In the genomic region with DNA sequence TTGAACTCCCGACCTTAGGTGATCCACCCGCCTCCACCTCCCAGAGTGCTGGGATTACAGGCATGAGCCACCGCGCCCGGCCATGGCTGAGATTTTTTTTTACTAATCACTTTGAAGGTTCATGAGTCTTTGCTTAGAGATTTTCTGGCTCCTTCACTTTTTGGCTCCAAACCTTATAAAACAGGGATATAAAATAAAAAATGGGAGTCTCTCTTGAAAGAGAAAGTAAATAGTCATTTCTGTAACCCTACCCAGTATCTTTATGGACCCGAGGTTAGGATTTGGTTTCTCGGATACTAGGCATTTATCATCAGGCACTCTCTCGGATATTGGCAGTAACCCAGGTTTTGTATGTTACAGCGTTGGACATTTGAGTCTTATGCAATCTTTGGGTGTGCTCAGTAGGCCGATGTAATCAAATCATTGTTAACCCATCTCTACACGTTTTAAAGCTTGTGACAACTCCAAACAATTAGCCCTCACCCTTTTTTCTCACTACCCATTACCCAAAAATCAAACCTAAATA, we compare ENCODE assay signal across 9 cellular contexts. TPM values are rescaled to one million over a fixed set of nuclear protein-coding genes. Genes with fewer than 3 reads are reported as not detected.
DNase-seq lines count a peak whose midpoint lies in the region; ATAC-seq and TF ChIP-seq lines count a peak whose summit lies in the region.
"Had no signal": no experiment of that assay in that cellular context is flagged by ENCODE, and none has a peak within 500 bp of the region (broad histone marks: within the 10 kb centered on the region; RNA-seq: fewer than 3 reads in every experiment).

No MANE protein-coding gene starts in this region.

- no peaks in the 10 kb centered on the region for H3K79me2 ChIP-seq in PC-3 (ENCODE audit: low read length)
- H3K79me2 ChIP-seq in Karpas-422 (ENCODE audit: low read length): no peaks in the 10 kb centered on the region

- no peaks in the 10 kb centered on the region for H3K9me2 ChIP-seq in PC-3 (replicated peaks; ENCODE audit: low read length)
- no peaks in the 10 kb centered on the region for H3K9me2 ChIP-seq in Karpas-422 (replicated peaks; ENCODE audit: insufficient read depth, low read length)

- no TSS peak for BruUV-seq in PC-3 (replicated peaks; lab: Mats Ljungman, UMichigan)

- WGBS in sigmoid colon, 2 donors: 12 to 54% methylated on average over 11 of the region's 11 CpGs

- H3K27me3 ChIP-seq in PC-3 (ENCODE audit: low read length) (no peaks in the 10 kb centered on the region), sigmoid colon (no peaks in the 10 kb centered on the region), tibial artery (no peaks in the 10 kb centered on the region), Karpas-422 (ENCODE audit: low read length) (no peaks in the 10 kb centered on the region)

- H3K4me1 ChIP-seq in PC-3 (ENCODE audit: insufficient read depth, low read length): no peaks in the 10 kb centered on the region
- H3K4me1 ChIP-seq in sigmoid colon: no peaks in the 10 kb centered on the region
- H3K4me1 ChIP-seq in tibial artery: no peaks in the 10 kb centered on the region
- no peaks in the 10 kb centered on the region for H3K4me1 ChIP-seq in Karpas-422 (ENCODE audit: low read length)
- H3K4me1 ChIP-seq: psoas muscle had no signal

- no peaks in the 10 kb centered on the region for H3K9me3 ChIP-seq in PC-3 (ENCODE audit: low read length)
- no peaks in the 10 kb centered on the region for H3K9me3 ChIP-seq in sigmoid colon
- no peaks in the 10 kb centered on the region for H3K9me3 ChIP-seq in tibial artery
- H3K9me3 ChIP-seq in Karpas-422 (ENCODE audit: low read length): no peaks in the 10 kb centered on the region
- H3K9me3 ChIP-seq: psoas muscle had no signal

- H3K4me2 ChIP-seq in PC-3 (ENCODE audit: low read length): peak overlapping the region; percentile 53; the same call in 1 of the 2 replicates
- H3K4me2 ChIP-seq in Karpas-422 (ENCODE audit: low read depth, low read length, poor library complexity, severe bottlenecking): no peak overlapping the region

- no peak overlapping the region for H2AFZ ChIP-seq in PC-3 (ENCODE audit: low read length)
- H2AFZ ChIP-seq in Karpas-422 (ENCODE audit: low read length): no peak overlapping the region

- H4K20me1 ChIP-seq in PC-3 (ENCODE audit: low read length) (no peaks in the 10 kb centered on the region), Karpas-422 (ENCODE audit: insufficient read depth, low read depth, low read length) (peaks cover 8% of the 10 kb centered on the region; the same call in 1 of the 2 replicates)

- intact Hi-C loops in PC-3 (cut with micrococcal nuclease): no loop called here
- intact Hi-C loops in sigmoid colon (cut with DNase I): no loop called here
- intact Hi-C loops in tibial artery (cut with DNase I; ENCODE audit: low total_unique reads): no loop called here

- POLR2A ChIA-PET in PC-3 (lab: Charles Lee; ENCODE audit: unreplicated experiment): no interaction called here

- H3K27ac ChIP-seq in PC-3 (ENCODE audit: low read length) (no peak overlapping the region), sigmoid colon (peak overlapping the region in 3 of 4 donors; percentile 30 to 66 (median 34)), tibial artery (no peak overlapping the region), Karpas-422 (ENCODE audit: low read length) (no peak overlapping the region)
- H3K27ac ChIP-seq: psoas muscle had no signal

- TF ChIP-seq POLR2A in sigmoid colon (IDR thresholded peaks at IDR 0.05): no peak

- TF ChIP-seq CTCF in PC-3 (conservative IDR thresholded peaks at IDR 0.05; ENCODE audit: low read depth, low read length) (no peak), foreskin fibroblast (IDR thresholded peaks at IDR 0.05; ENCODE audit: low read depth, low read length) (no peak), sigmoid colon (IDR thresholded peaks at IDR 0.05) (no peak), tibial artery (IDR thresholded peaks at IDR 0.05) (no peak)

- ATAC-seq in PC-3 (no peak), HG03095 (IDR thresholded peaks at IDR 0.05; ENCODE audit: unreplicated experiment) (no peak)

- CTCF ChIA-PET in PC-3 (lab: Charles Lee): no interaction called here

- H3F3A ChIP-seq in PC-3 (ENCODE audit: low read length, unreplicated experiment): no peaks in the 10 kb centered on the region

- no peak for TF ChIP-seq EP300 in sigmoid colon (IDR thresholded peaks at IDR 0.05)

- no peak overlapping the region for H3K4me3 ChIP-seq in PC-3 (ENCODE audit: low read length)
- peak overlapping the region in 1 of 2 donors; percentile 33 for H3K4me3 ChIP-seq in foreskin fibroblast (ENCODE audit: low read depth in 1 of 2, low read length in 2 of 2)
- no peak overlapping the region for H3K4me3 ChIP-seq in sigmoid colon
- no peak overlapping the region for H3K4me3 ChIP-seq in tibial artery
- H3K4me3 ChIP-seq in Karpas-422 (ENCODE audit: low read length): no peak overlapping the region
- H3K4me3 ChIP-seq: psoas muscle had no signal

- no peak overlapping the region for H3K9ac ChIP-seq in PC-3 (ENCODE audit: low read length)
- no peak overlapping the region for H3K9ac ChIP-seq in Karpas-422 (ENCODE audit: low read length)

- DNase-seq in HCEC 1CT (peak; percentile 88), PC-3 (peak; percentile 55), foreskin fibroblast (peak; percentile 74 to 85), sigmoid colon (no peak), tibial artery (no peak), SKM-1 (lab: John Stamatoyannopoulos, UW; ENCODE audit: unreplicated experiment) (no peak), Karpas-422 (no peak)

- H3K36me3 ChIP-seq in PC-3 (ENCODE audit: low read depth, low read length) (no peaks in the 10 kb centered on the region), sigmoid colon (no peaks in the 10 kb centered on the region), tibial artery (no peaks in the 10 kb centered on the region), Karpas-422 (ENCODE audit: insufficient read depth, low read length) (no peaks in the 10 kb centered on the region)

RNA-seq across cellular contexts. Expression of gene STXBP1, which starts 25.3 kb away (rescaled TPM):
- total RNA-seq in PC-3 (2014; rRNA removed) (9.1 and 12.2 TPM in 2 replicates), sigmoid colon (10 to 100 TPM; 32.3 to 97.2 (median 41.0) TPM)
- 1 to 10 TPM; 3.7 to 9.2 (median 9.0) TPM for polyA plus RNA-seq in sigmoid colon
- 3.1 and 3.6 TPM in 2 replicates for total RNA-seq in Karpas-422 (2014; rRNA removed; shearing (Covaris generic); ENCODE audit: low replicate concordance)

Comparison
In these comparisons a context has a peak if more than half of its experiments do, and no peak if none do; other contexts are left out.
1. DNase-seq: peak in HCEC 1CT (single experiment), PC-3 (single experiment) and foreskin fibroblast (2 of 2); none in sigmoid colon (single experiment), tibial artery (0 of 2), SKM-1 (single experiment) and Karpas-422 (single experiment).
2. H3K27ac ChIP-seq: peak in sigmoid colon (3 of 4); none in PC-3 (single experiment), tibial artery (0 of 2) and Karpas-422 (single experiment).